In genomic region chrX:15050395-15050794, GRCh38 we compare ENCODE assay signal across 2 cellular contexts.
TF ChIP-seq lines count a peak whose summit lies in the region.

No MANE protein-coding gene starts in this region.

TF ChIP-seq in HepG2, 621 proteins besides CTCF, POLR2A, EP300 and RAD21:
- TF ChIP-seq ZNF788 (CRISPR knock-in tag; IDR thresholded peaks at IDR 0.05; ENCODE audit: borderline replicate concordance) (no peak), POGZ (CRISPR knock-in tag; IDR thresholded peaks at IDR 0.05) (no peak), NR2F6 (IDR thresholded peaks at IDR 0.05) (0 out of 2 replicates have a peak, but pooled peaks have one; percentile 31), NR2F6 (CRISPR knock-in tag; IDR thresholded peaks at IDR 0.05) (no peak), ZUFSP (CRISPR knock-in tag; IDR thresholded peaks at IDR 0.05; ENCODE audit: borderline replicate concordance) (no peak), ZNF552 (CRISPR knock-in tag; IDR thresholded peaks at IDR 0.05; ENCODE audit: borderline replicate concordance) (no peak), ZFP62 (CRISPR knock-in tag; IDR thresholded peaks at IDR 0.05) (no peak), CREB3 (CRISPR knock-in tag; IDR thresholded peaks at IDR 0.05) (no peak)

TF ChIP-seq in WTC11, 78 proteins besides CTCF, POLR2A, EP300 and RAD21:
- TF ChIP-seq ZNF512 (CRISPR knock-in tag; IDR thresholded peaks at IDR 0.05; ENCODE audit: borderline replicate concordance) (no peak), AR (CRISPR knock-in tag; IDR thresholded peaks at IDR 0.05) (no peak), MAX (CRISPR knock-in tag; IDR thresholded peaks at IDR 0.05) (no peak), ZNF232 (CRISPR knock-in tag; IDR thresholded peaks at IDR 0.05) (no peak), NFYB (CRISPR knock-in tag; conservative IDR thresholded peaks at IDR 0.05; ENCODE audit: low read depth) (no peak), NR1H2 (CRISPR knock-in tag; IDR thresholded peaks at IDR 0.05) (no peak), E2F1 (CRISPR knock-in tag; IDR thresholded peaks at IDR 0.05) (no peak), ZNF219 (CRISPR knock-in tag; IDR thresholded peaks at IDR 0.05; ENCODE audit: borderline replicate concordance) (no peak), NR3C1 (CRISPR knock-in tag; conservative IDR thresholded peaks at IDR 0.05; ENCODE audit: low read depth) (no peak), PRRX2 (CRISPR knock-in tag; IDR thresholded peaks at IDR 0.05) (no peak), IRF1 (CRISPR knock-in tag; IDR thresholded peaks at IDR 0.05) (no peak), PRDM15 (CRISPR knock-in tag; IDR thresholded peaks at IDR 0.05) (no peak), MXD4 (CRISPR knock-in tag; IDR thresholded peaks at IDR 0.05; ENCODE audit: borderline replicate concordance) (no peak), PREB (CRISPR knock-in tag; IDR thresholded peaks at IDR 0.05; ENCODE audit: borderline replicate concordance) (no peak), RORB (CRISPR knock-in tag; IDR thresholded peaks at IDR 0.05) (no peak)
